In the genomic region with DNA sequence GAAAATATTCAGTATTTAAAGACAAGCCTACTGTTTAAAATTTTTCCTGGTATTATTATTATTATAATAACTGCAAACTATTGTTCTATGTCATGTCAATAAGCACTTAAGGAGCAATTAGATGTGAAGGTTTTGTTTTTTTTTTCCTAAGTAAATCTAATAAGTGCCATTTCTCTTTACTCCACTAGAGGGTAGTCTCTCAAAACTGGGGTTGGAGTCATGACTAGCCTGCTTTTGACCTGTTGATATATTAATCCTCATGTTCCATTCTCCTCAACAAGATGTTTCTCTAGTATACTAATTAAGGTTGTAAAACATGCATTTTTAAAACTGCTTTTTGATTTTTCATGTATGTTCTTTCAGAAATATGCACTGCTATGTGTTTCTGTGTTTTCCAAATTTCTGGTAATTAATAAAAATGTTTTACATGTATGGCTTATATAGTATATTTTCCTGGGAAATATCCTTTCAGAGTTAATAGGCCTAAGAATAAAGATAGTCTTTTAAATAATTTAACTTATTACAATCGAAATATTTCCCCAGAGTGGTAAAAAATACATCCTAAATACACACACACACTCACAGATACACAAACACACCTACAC, we compare ENCODE assay signal across 8 cellular contexts. TPM values are rescaled to one million over a fixed set of nuclear protein-coding genes. Genes with fewer than 3 reads are reported as not detected.
DNase-seq lines count a peak whose midpoint lies in the region; ATAC-seq, FAIRE-seq and TF ChIP-seq lines count a peak whose summit lies in the region.

No MANE protein-coding gene starts in this region.

- DNase-seq in A549 (ENCODE audit: low read depth in 1 of 2, low spot score in 1 of 2) (peak; percentile 24 to 55), NCI-H526 treated with DMSO at 0.1 percent for 48 hours (lab: John Stamatoyannopoulos, UW) (peak; percentile 47), body of pancreas (no peak), kidney (no peak), islet precursor cell (no peak), GOT3 (lab: John Stamatoyannopoulos, UW) (no peak)

- H3K9ac ChIP-seq in kidney (ENCODE audit: low read length in 2 of 2), result no peak overlapping the region

- no peak overlapping the region for H3K4me2 ChIP-seq in A549

- peak; percentile 75 for TF ChIP-seq CTCF in A549 (IDR thresholded peaks at IDR 0.05)
- peak; percentile 67 for TF ChIP-seq CTCF in GM12872 (IDR thresholded peaks at IDR 0.05; ENCODE audit: insufficient read depth, low read depth, low read length)
- peak; percentile 43 to 85 (median 62) for TF ChIP-seq CTCF in body of pancreas (IDR thresholded peaks at IDR 0.05)
- peak; percentile 41 for TF ChIP-seq CTCF in kidney (IDR thresholded peaks at IDR 0.05; ENCODE audit: borderline replicate concordance, extremely low read depth, insufficient read depth)

- H3K9me3 ChIP-seq in A549 (no peaks in the 10 kb centered on the region), body of pancreas (no peaks in the 10 kb centered on the region), kidney (ENCODE audit: control insufficient read depth in 1 of 2, low read length in 2 of 2) (no peaks in the 10 kb centered on the region)

- H3K27me3 ChIP-seq in body of pancreas, result no peaks in the 10 kb centered on the region

- intact Hi-C loops in body of pancreas (cut with DNase I), result loop anchor here (5.0 to 10.0 kb wide), 2 partner anchors 395 to 642 kb away; no protein-coding TSS in a partner anchor
- intact Hi-C loops in kidney (cut with DNase I), result no loop called here

- 0% methylated on average over 1 of the region's 1 CpG for WGBS in A549 (ENCODE audit: missing lambda C conversion rate)
- WGBS in body of pancreas, 2 donors, result 12 to 38% methylated on average over 1 of the region's 1 CpG

- TF ChIP-seq POLR2A in A549 (IDR thresholded peaks at IDR 0.05; ENCODE audit: low read length), result no peak
- no peak for TF ChIP-seq POLR2A in body of pancreas (IDR thresholded peaks at IDR 0.05)

- no peak for TF ChIP-seq EP300 in A549 (IDR thresholded peaks at IDR 0.05)

- H3K4me1 ChIP-seq in A549 (peaks cover 16% of the 10 kb centered on the region; the same call in 2 of the 3 replicates), body of pancreas (peaks cover 5% of the 10 kb centered on the region), kidney (ENCODE audit: control insufficient read depth in 1 of 2, insufficient read depth in 1 of 2, low read depth in 1 of 2, low read length in 2 of 2) (no peaks in the 10 kb centered on the region)

- H3K36me3 ChIP-seq in body of pancreas (replicated peaks in 1 of 2; ENCODE audit: insufficient read depth in 1 of 2, low read depth in 2 of 2) (no peaks in the 10 kb centered on the region), kidney (ENCODE audit: control insufficient read depth in 1 of 2, insufficient read depth in 2 of 2, low read length in 2 of 2) (no peaks in the 10 kb centered on the region)

- CTCF ChIA-PET in A549 (lab: Yijun Ruan, JAX), result interaction anchor here (0.9 kb wide), 1 partner anchor 395 kb away, joined by 4 read pairs; no protein-coding TSS in a partner anchor

- POLR2A ChIA-PET in A549 (lab: Yijun Ruan, JAX), result no interaction called here

- ATAC-seq in A549 (peak in 1 of 2 experiments; percentile 61; a peak in 2 of 6 replicates), HG03108 (IDR thresholded peaks at IDR 0.05; ENCODE audit: unreplicated experiment) (peak; percentile 33), body of pancreas (peak; percentile 63)

- H3K4me3 ChIP-seq in A549, result no peak overlapping the region
- H3K4me3 ChIP-seq in body of pancreas, result no peak overlapping the region
- H3K4me3 ChIP-seq in kidney (ENCODE audit: low read length in 2 of 2), result no peak overlapping the region

- H3K27ac ChIP-seq in A549, result no peak overlapping the region
- H3K27ac ChIP-seq in body of pancreas, result no peak overlapping the region
- H3K27ac ChIP-seq in kidney (ENCODE audit: low read depth in 2 of 2, low read length in 2 of 2), result no peak overlapping the region

- peak; percentile 66 to 69 for TF ChIP-seq RAD21 in A549 (conservative IDR thresholded peaks at IDR 0.05 in 1 of 2, IDR thresholded peaks at IDR 0.05 in 1 of 2)

- FAIRE-seq in A549 (lab: Jason Lieb, UNC) (peak; percentile 56), kidney (lab: Jason Lieb, UNC) (peak; percentile 93)

TF ChIP-seq in A549, 52 proteins besides CTCF, POLR2A, EP300 and RAD21:
- TF ChIP-seq RNF2 (IDR thresholded peaks at IDR 0.05; ENCODE audit: borderline replicate concordance, low read depth), result no peak
- TF ChIP-seq SMC3 (IDR thresholded peaks at IDR 0.05), result peak; percentile 81
- TF ChIP-seq POLR2AphosphoS2 (conservative IDR thresholded peaks at IDR 0.05; ENCODE audit: low read length), result no peak
- TF ChIP-seq MAZ (IDR thresholded peaks at IDR 0.05; ENCODE audit: borderline replicate concordance, low read depth, low read length), result no peak
- no peak for TF ChIP-seq NR3C1 (IDR thresholded peaks at IDR 0.05)
- no peak for TF ChIP-seq HOXA7 (CRISPR knock-in tag; IDR thresholded peaks at IDR 0.05)
- no peak for TF ChIP-seq TFCP2L1 (CRISPR knock-in tag; IDR thresholded peaks at IDR 0.05)

RNA-seq across cellular contexts. Expression of a gene that starts 1.0 kb away (rescaled TPM):
- polyA plus RNA-seq in A549 (2011; rRNA removed) (0.06 and 0.09 TPM in 2 replicates), A549 (2017; fragmentation: RNase III; extraction: RNeasy Plus Mini Kit Qiagen cat#74134 plus additional on column Dnase treatment) (0.04 to 0.05 TPM in 2 of 3 replicates, not detected in the other), kidney (ENCODE audit: insufficient read depth, low read depth, low replicate concordance) (0.54 TPM)
- 0.01 and 0.03 TPM in 2 replicates for polyA plus RNA-seq in A549 (2012; cell fraction: cytosol; rRNA removed)
- 0.02 TPM in 2 replicates for polyA plus RNA-seq in A549 (2012; cell fraction: nucleus; rRNA removed)
- not detected in 2 replicates for polyA minus RNA-seq in A549 (2011; rRNA and poly(A)+ RNA removed)
- total RNA-seq in body of pancreas (1 to 10 TPM in 1 of 2 donors, under 1 TPM in 1; 0.26 to 2.6 TPM), kidney (1.1 TPM)

Comparison
In these comparisons a context has a peak if more than half of its experiments do, and no peak if none do; other contexts are left out.
1. DNase-seq: peak in A549 (2 of 2) and NCI-H526 treated with DMSO at 0.1 percent for 48 hours (single experiment); none in body of pancreas (0 of 4), kidney (single experiment), islet precursor cell (single experiment) and GOT3 (single experiment).
2. Peak in every context shown above with its lines, with median percentiles within 50 percentile points of each other: CTCF ChIP-seq.